14 cellular contexts compared by ENCODE assay signal in the genomic region with DNA sequence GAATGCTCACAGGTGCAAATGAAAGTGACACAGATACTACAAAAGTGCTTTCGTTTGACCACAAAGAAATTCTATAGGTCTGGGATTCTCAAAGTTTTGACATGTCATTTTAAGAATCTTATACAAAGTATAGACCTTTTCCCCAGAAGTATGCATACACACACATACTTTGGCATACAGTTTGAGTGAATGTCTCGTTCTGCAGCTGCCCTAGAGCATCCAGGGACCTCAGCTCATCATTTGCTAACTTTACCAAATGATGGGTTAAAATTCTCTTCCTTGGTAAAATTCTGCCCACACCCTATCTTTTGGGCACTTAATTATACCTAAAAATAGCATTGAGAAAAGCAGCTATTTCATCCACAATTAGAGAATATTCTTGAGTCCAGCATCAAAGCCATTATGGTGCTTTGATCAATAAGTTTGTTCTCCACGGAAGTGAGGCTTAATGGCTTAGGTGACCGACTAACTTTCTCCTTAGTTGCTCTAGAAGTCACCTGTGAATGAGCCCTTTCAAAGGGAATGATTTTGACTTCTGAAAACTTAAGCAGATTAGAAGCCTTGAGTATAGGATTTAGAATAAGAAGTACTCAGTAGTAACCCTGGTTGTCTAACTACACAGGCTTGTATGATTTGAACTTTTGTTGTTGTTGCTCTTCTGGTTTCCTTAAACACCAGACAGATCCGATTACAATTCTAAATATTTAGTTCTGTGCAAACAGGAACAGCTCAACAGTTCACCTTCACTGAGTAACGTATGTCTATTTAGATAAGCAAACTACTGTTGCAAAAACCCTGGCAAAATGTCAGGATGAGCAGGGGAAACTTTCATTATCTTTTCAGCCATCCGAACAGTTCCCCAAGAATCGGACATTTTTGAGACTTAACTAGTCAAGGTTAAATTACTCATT.
DNase-seq lines count a peak whose midpoint lies in the region; ATAC-seq, FAIRE-seq and TF ChIP-seq lines count a peak whose summit lies in the region.
"Had no signal": no experiment of that assay in that cellular context is flagged by ENCODE, and none has a peak within 500 bp of the region (broad histone marks: within the 10 kb centered on the region; RNA-seq: fewer than 3 reads in every experiment).

No MANE protein-coding gene starts in this region.

- peaks cover 28 to 33% of the 10 kb centered on the region in 2 experiments for H3K4me1 ChIP-seq in K562 (replicated peaks in 1 of 2; ENCODE audit: control insufficient read depth in 2 of 2, insufficient read depth in 2 of 2, low read length in 2 of 2)
- no peaks in the 10 kb centered on the region for H3K4me1 ChIP-seq in neuronal stem cell (ENCODE audit: control insufficient read depth in 2 of 2, insufficient read depth in 1 of 2, low read depth in 1 of 2, low read length in 2 of 2)

- peak; percentile 93 for FAIRE-seq in K562 (lab: Jason Lieb, UNC)

- BruUV-seq in K562 (replicated peaks; lab: Mats Ljungman, UMichigan), result no TSS peak

- peak; percentile 88 for ATAC-seq in K562
- ATAC-seq: right cardiac atrium had no signal

- intact Hi-C loops in K562 (cut with micrococcal nuclease), result loop anchor here (2.0 to 10.0 kb wide), 2 partner anchors 52 to 64 kb away; no protein-coding TSS in a partner anchor

- H3K9ac ChIP-seq in K562 (ENCODE audit: insufficient read depth in 1 of 2, low read depth in 2 of 2, low read length in 2 of 2) (peak overlapping the region in 1 of 2 experiments; percentile 71; a peak in 2 of 4 replicates), neuronal stem cell (ENCODE audit: low read depth, low read length, poor library complexity) (no peak overlapping the region)

- no peak overlapping the region for H2BK120ac ChIP-seq in neuronal stem cell (ENCODE audit: low read depth, low read length)

- no peak overlapping the region for H3K4me3 ChIP-seq in K562
- H3K4me3 ChIP-seq in neuronal stem cell (ENCODE audit: low read length in 2 of 2), result no peak overlapping the region

- H3K9me1 ChIP-seq in K562 (ENCODE audit: control insufficient read depth, insufficient read depth, low read length), result no peaks in the 10 kb centered on the region

- H4K8ac ChIP-seq in neuronal stem cell (ENCODE audit: low read depth, low read length), result no peak overlapping the region

- no peaks in the 10 kb centered on the region; the same call in 2 of the 3 replicates for H3K79me2 ChIP-seq in K562 (ENCODE audit: control insufficient read depth, insufficient read depth, low read length)

- DNase-seq in GF-D8 (lab: John Stamatoyannopoulos, UW) (peak; percentile 20), NCI-H526 treated with DMSO at 0.1 percent for 48 hours (lab: John Stamatoyannopoulos, UW) (peak; percentile 77), K562 (ENCODE audit: extremely low read depth in 1 of 4, low spot score in 3 of 4) (peak; percentile 52 to 94 (median 65)), non-pigmented ciliary epithelial cell (ENCODE audit: low read depth) (peak; percentile 11), neuronal stem cell (ENCODE audit: low spot score) (no peak), NAMALWA (ENCODE audit: low spot score) (no peak)
- no peak for DNase-seq in activated naive CD4-positive, alpha-beta T cell (lab: John Stamatoyannopoulos, UW)
- DNase-seq: activated CD4-positive, alpha-beta T cell treated with anti-CD3 and anti-CD28 coated beads for 48 hours; activated gamma-delta T cell treated with Interleukin-2 at 50 U/mL for 16 hours; hypothalamus; midbrain; NCI-H2029; right cardiac atrium; SHP77 treated with DMSO at 0.1 percent for 48 hours had no signal

- H4K91ac ChIP-seq in neuronal stem cell (ENCODE audit: low read depth, low read length, poor library complexity), result no peak overlapping the region

- H3K27me3 ChIP-seq in K562 (ENCODE audit: control insufficient read depth in 2 of 2, insufficient read depth in 2 of 2, low read length in 2 of 2) (no peaks in the 10 kb centered on the region), neuronal stem cell (ENCODE audit: control insufficient read depth in 3 of 3, insufficient read depth in 3 of 3, low read depth in 1 of 3, low read length in 3 of 3) (no peaks in the 10 kb centered on the region)

- no peak overlapping the region for H2BK12ac ChIP-seq in neuronal stem cell (ENCODE audit: low read length)

- POLR2A ChIA-PET in K562 (lab: Yijun Ruan, JAX), result interaction anchor here (0.7 to 1.3 kb wide), 3 partner anchors 9 to 70 kb away, joined by 3 to 5 read pairs (median 3); partner anchors contain the start of gene CNNM2

- H3K9me3 ChIP-seq in K562 (replicated peaks; ENCODE audit: control insufficient read depth, insufficient read depth, low read depth, low read length), result no peaks in the 10 kb centered on the region
- no peaks in the 10 kb centered on the region for H3K9me3 ChIP-seq in neuronal stem cell (replicated peaks in 1 of 2; ENCODE audit: control insufficient read depth in 2 of 2, insufficient read depth in 1 of 2, low read depth in 1 of 2, low read length in 2 of 2)

- H3K4me2 ChIP-seq in K562 (ENCODE audit: insufficient read depth, low read length) (peak overlapping the region; percentile 56), neuronal stem cell (ENCODE audit: insufficient read depth, low read length, poor library complexity, severe bottlenecking) (no peak overlapping the region)

- H3K18ac ChIP-seq in neuronal stem cell (ENCODE audit: low read length), result no peak overlapping the region

- H2AFZ ChIP-seq in K562 (ENCODE audit: low read depth, low read length) (peak overlapping the region; percentile 70), neuronal stem cell (ENCODE audit: low read length) (no peak overlapping the region)

- no peak for TF ChIP-seq POLR2A in K562 (conservative IDR thresholded peaks at IDR 0.05)

- H3K27ac ChIP-seq in K562 (ENCODE audit: extremely low read depth, low read depth, low read length), result peak overlapping the region; percentile 95
- no peak overlapping the region for H3K27ac ChIP-seq in neuronal stem cell (replicated peaks; ENCODE audit: low read length)

- H2BK5ac ChIP-seq in neuronal stem cell (ENCODE audit: low read length), result no peak overlapping the region

- no peak overlapping the region for H3K14ac ChIP-seq in neuronal stem cell (ENCODE audit: low read length)

- TF ChIP-seq RAD21 in K562 (CRISPR knock-in tag; conservative IDR thresholded peaks at IDR 0.05 in 1 of 2, IDR thresholded peaks at IDR 0.05 in 1 of 2), result no peak

- peak; percentile 97 for TF ChIP-seq EP300 in K562 (IDR thresholded peaks at IDR 0.05; ENCODE audit: low read length)

- no peaks in the 10 kb centered on the region for H4K20me1 ChIP-seq in K562 (replicated peaks; ENCODE audit: control insufficient read depth, insufficient read depth, low read length)

- no peak overlapping the region for H3K4ac ChIP-seq in neuronal stem cell (ENCODE audit: low read length)

- H2BK15ac ChIP-seq in neuronal stem cell (ENCODE audit: low read length), result no peak overlapping the region

- 9% methylated on average over 8 of the region's 8 CpGs for WGBS in K562 (ENCODE audit: insufficient coverage, low coverage, missing lambda C conversion rate)
- WGBS in neuronal stem cell (ENCODE audit: extremely low coverage in 2 of 2, insufficient read length in 2 of 2, insufficient replicate concordance in 1 of 2), 2 donors, result no CpG with 5 or more reads among the region's 8 CpGs

- CTCF ChIA-PET in K562 (lab: Yijun Ruan, JAX; ENCODE audit: low intra/inter-chr PET ratio), result no interaction called here

- H3K79me1 ChIP-seq in neuronal stem cell (ENCODE audit: low read depth, low read length), result no peaks in the 10 kb centered on the region

- H2AK5ac ChIP-seq in neuronal stem cell (ENCODE audit: low read depth, low read length), result no peak overlapping the region

- TF ChIP-seq CTCF in K562 (IDR thresholded peaks at IDR 0.05 in 2 of 3, conservative IDR thresholded peaks at IDR 0.05 in 1 of 3; ENCODE audit: insufficient read depth in 2 of 3, low read depth in 1 of 3, low read length in 3 of 3), result no peak

- H3K23ac ChIP-seq in neuronal stem cell (ENCODE audit: low read depth, low read length, poor library complexity), result no peak overlapping the region

- no peaks in the 10 kb centered on the region for H3K36me3 ChIP-seq in K562 (ENCODE audit: control insufficient read depth, insufficient read depth, low read length)
- no peaks in the 10 kb centered on the region for H3K36me3 ChIP-seq in neuronal stem cell (replicated peaks in 1 of 2; ENCODE audit: control insufficient read depth in 2 of 2, insufficient read depth in 2 of 2, low read length in 2 of 2)

- in situ Hi-C loops in K562 (cut with MboI), result no loop called here

TF ChIP-seq in K562, 482 proteins besides CTCF, POLR2A, EP300 and RAD21 (continues in another document):
- TF ChIP-seq RB1 (IDR thresholded peaks at IDR 0.05; ENCODE audit: low read depth) (no peak), GTF2A2 (tag; IDR thresholded peaks at IDR 0.05) (no peak), ZNF23 (CRISPR knock-in tag; IDR thresholded peaks at IDR 0.05) (no peak), PKNOX1 (IDR thresholded peaks at IDR 0.05) (no peak), NCOR1 (IDR thresholded peaks at IDR 0.05) (peak; percentile 91), NR2F6 (CRISPR knock-in tag; IDR thresholded peaks at IDR 0.05) (no peak), ZNF79 (CRISPR knock-in tag; IDR thresholded peaks at IDR 0.05; ENCODE audit: low read depth) (no peak), HMG20B (CRISPR knock-in tag; IDR thresholded peaks at IDR 0.05) (no peak), BRF1 (IDR thresholded peaks at IDR 0.05; ENCODE audit: borderline replicate concordance, extremely low read depth, insufficient read length) (no peak), MTA3 (IDR thresholded peaks at IDR 0.05; ENCODE audit: borderline replicate concordance) (no peak; the same call in 1 of the 2 replicates), TEAD4 (IDR thresholded peaks at IDR 0.05; ENCODE audit: low read length) (peak; percentile 95), TEAD4 (CRISPR knock-in tag; IDR thresholded peaks at IDR 0.05; ENCODE audit: borderline replicate concordance) (no peak), PHF21A (IDR thresholded peaks at IDR 0.05; ENCODE audit: borderline replicate concordance, low read depth) (no peak), MXI1 (IDR thresholded peaks at IDR 0.05; ENCODE audit: low read depth, low read length) (peak; percentile 57; the same call in 1 of the 2 replicates), HEY1 (CRISPR knock-in tag; IDR thresholded peaks at IDR 0.05; ENCODE audit: borderline replicate concordance) (no peak), STAG1 (CRISPR knock-in tag; IDR thresholded peaks at IDR 0.05; ENCODE audit: borderline replicate concordance) (no peak), SPI1 (IDR thresholded peaks at IDR 0.05; ENCODE audit: borderline replicate concordance, low read depth, low read length) (peak; percentile 67)

Comparison
In these comparisons a context has a peak if more than half of its experiments do, and no peak if none do; other contexts are left out.
1. DNase-seq: peak in GF-D8 (single experiment), NCI-H526 treated with DMSO at 0.1 percent for 48 hours (single experiment), K562 (4 of 4) and non-pigmented ciliary epithelial cell (single experiment); none in neuronal stem cell (single experiment), NAMALWA (single experiment) and activated naive CD4-positive, alpha-beta T cell (0 of 4).